In the genomic region with DNA sequence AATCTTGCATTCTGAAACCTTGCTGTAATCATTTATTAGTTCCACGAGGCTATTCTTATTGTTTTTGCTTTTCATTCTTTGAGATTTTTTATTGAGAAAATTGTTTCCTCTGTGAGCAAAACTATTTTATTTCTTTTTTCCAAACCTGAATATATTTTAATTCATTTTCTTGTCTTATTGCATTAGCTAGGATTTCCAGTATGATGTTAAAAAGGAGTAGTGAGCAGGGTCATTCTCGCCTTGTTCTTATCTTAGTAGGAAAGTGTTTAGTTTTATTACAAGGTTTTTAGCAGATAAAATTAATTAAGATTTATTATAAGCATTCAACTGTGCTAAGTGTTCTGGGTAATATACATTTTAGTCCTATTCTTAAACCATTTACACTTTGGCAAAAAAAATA, we compare ENCODE assay signal across 11 cellular contexts.
"Had no signal": no experiment of that assay in that cellular context is flagged by ENCODE, and none has a peak within 500 bp of the region (broad histone marks: within the 10 kb centered on the region; RNA-seq: fewer than 3 reads in every experiment).

No MANE protein-coding gene starts in this region.

- H3K4me3 ChIP-seq: GM23248, GM23338, HAP-1 had no signal

- H2AFZ ChIP-seq: GM23248, GM23338 had no signal

- H3K9me3 ChIP-seq: HAP-1 had no signal

- FAIRE-seq: H1, H54 had no signal

- DNase-seq: GM23248, GOT3, H7, H9, HCEC 1CT, HFFc6 had no signal

- ATAC-seq: GM23338, HCT116 had no signal

- H3K4me1 ChIP-seq: HAP-1 had no signal

- H3K36me3 ChIP-seq: HAP-1 had no signal

- H3K4me3 Mint-ChIP-seq: GM23338, H9, HFFc6 had no signal

- H3K4me2 ChIP-seq: GM23338 had no signal

- H3K27ac Mint-ChIP-seq: GM23338, H9, HFFc6 had no signal

- H3K9ac ChIP-seq: GM23248 had no signal

- H3K27ac ChIP-seq: GM23248 had no signal
